19 cellular contexts compared by ENCODE assay signal in genomic region chr2:181754136-181754535, GRCh38.
A peak's percentile ranks its signal among the peaks of the same experiment; 100 is the strongest.
DNase-seq lines count a peak whose midpoint lies in the region; ATAC-seq, FAIRE-seq and TF ChIP-seq lines count a peak whose summit lies in the region.
"Had no signal": no experiment of that assay in that cellular context is flagged by ENCODE, and none has a peak within 500 bp of the region (broad histone marks: within the 10 kb centered on the region; RNA-seq: fewer than 3 reads in every experiment).

No MANE protein-coding gene starts in this region.

- H3K4me3 Mint-ChIP-seq in endodermal cell (no peak overlapping the region), neural progenitor cell (no peak overlapping the region)
- H3K4me3 Mint-ChIP-seq: CD14-positive monocyte; CD8-positive, alpha-beta T cell; GM23338 had no signal

- no peaks in the 10 kb centered on the region for H3K27me3 ChIP-seq in HCT116 (ENCODE audit: insufficient read depth, low read length)
- H3K27me3 ChIP-seq in endodermal cell (ENCODE audit: control insufficient read depth, insufficient read depth, low read length, poor library complexity, severe bottlenecking), result no peaks in the 10 kb centered on the region
- H3K27me3 ChIP-seq in neural progenitor cell, result no peaks in the 10 kb centered on the region

- no peak overlapping the region for H3K4me2 ChIP-seq in A549
- no peak overlapping the region for H3K4me2 ChIP-seq in HCT116 (ENCODE audit: low read length)
- peak overlapping the region; percentile 11 for H3K4me2 ChIP-seq in neural progenitor cell
- H3K4me2 ChIP-seq: GM23338 had no signal

- TF ChIP-seq POLR2A in A549 (IDR thresholded peaks at IDR 0.05; ENCODE audit: low read length), result no peak
- TF ChIP-seq POLR2A in HCT116 (IDR thresholded peaks at IDR 0.05; ENCODE audit: borderline replicate concordance, extremely low read depth, insufficient read depth, insufficient read length), result no peak

- RAD21 ChIA-PET in HCT116 (lab: Charles Lee; ENCODE audit: low non-redundant PET in 1 of 2, low total read pairs in 2 of 2, uncharacterized antibody in 2 of 2, unreplicated experiment in 2 of 2), result no interaction called here

- no peak overlapping the region for H3K27ac ChIP-seq in A549
- no peak overlapping the region for H3K27ac ChIP-seq in HCT116 (ENCODE audit: low read depth, low read length)
- peak overlapping the region; percentile 6 for H3K27ac ChIP-seq in endodermal cell (ENCODE audit: low read depth, low read length)
- no peak overlapping the region for H3K27ac ChIP-seq in neural progenitor cell

- CTCF ChIA-PET in A549 (lab: Yijun Ruan, JAX) (interaction anchor here (1.2 to 4.1 kb wide), 2 partner anchors 11 to 13 kb away, joined by 3 to 15 read pairs; no protein-coding TSS in a partner anchor), HCT116 (lab: Charles Lee) (interaction anchor here (1.2 kb wide), 1 partner anchor 11 kb away, joined by 3 read pairs; no protein-coding TSS in a partner anchor)

- H2AFZ ChIP-seq in HCT116 (ENCODE audit: low read depth, low read length, poor library complexity, severe bottlenecking) (peak overlapping the region; percentile 13), neural progenitor cell (replicated peaks) (peak overlapping the region; percentile 69)

- POLR2A ChIA-PET in A549 (lab: Yijun Ruan, JAX), result no interaction called here
- POLR2A ChIA-PET in HCT116 (lab: Charles Lee), result no interaction called here

- no peaks in the 10 kb centered on the region for H4K20me1 ChIP-seq in HCT116 (ENCODE audit: insufficient read depth)
- no peaks in the 10 kb centered on the region for H4K20me1 ChIP-seq in neural progenitor cell (ENCODE audit: low read depth)

- no peak for TF ChIP-seq CTCF in A549 (IDR thresholded peaks at IDR 0.05)
- TF ChIP-seq CTCF in HCT116 (IDR thresholded peaks at IDR 0.05 in 2 of 3, conservative IDR thresholded peaks at IDR 0.05 in 1 of 3; ENCODE audit: borderline replicate concordance in 1 of 3, insufficient read depth in 1 of 3, low read depth in 2 of 3, low read length in 2 of 3), result no peak
- no peak for TF ChIP-seq CTCF in endodermal cell (conservative IDR thresholded peaks at IDR 0.05)
- TF ChIP-seq CTCF in neural progenitor cell (IDR thresholded peaks at IDR 0.05), result no peak

- no peaks in the 10 kb centered on the region for H3K36me3 Mint-ChIP-seq in endodermal cell (ENCODE audit: low read depth)
- no peaks in the 10 kb centered on the region for H3K36me3 Mint-ChIP-seq in neural progenitor cell
- H3K36me3 Mint-ChIP-seq: CD14-positive monocyte; CD8-positive, alpha-beta T cell had no signal

- intact Hi-C loops in HCT116 (cut with micrococcal nuclease), result no loop called here

- H3K9me2 ChIP-seq in HCT116 (ENCODE audit: insufficient read depth), result no peaks in the 10 kb centered on the region

- TF ChIP-seq EP300 in A549 (IDR thresholded peaks at IDR 0.05), result no peak

- no peak overlapping the region for H3K27ac Mint-ChIP-seq in endodermal cell
- H3K27ac Mint-ChIP-seq in neural progenitor cell, result peak overlapping the region; percentile 76
- H3K27ac Mint-ChIP-seq: CD14-positive monocyte; CD8-positive, alpha-beta T cell; GM23338 had no signal

- no peak overlapping the region for H3K4me3 ChIP-seq in A549
- H3K4me3 ChIP-seq in HCT116 (replicated peaks in 1 of 2; ENCODE audit: low read depth in 1 of 2, low read length in 2 of 2), result no peak overlapping the region
- H3K4me3 ChIP-seq in endodermal cell (ENCODE audit: low read length), result no peak overlapping the region
- H3K4me3 ChIP-seq in neural progenitor cell, result no peak overlapping the region
- H3K4me3 ChIP-seq: GM23338 had no signal

- H3K4me1 ChIP-seq in A549 (no peaks in the 10 kb centered on the region), HCT116 (ENCODE audit: control insufficient read depth in 1 of 2, insufficient read depth in 2 of 2, low read length in 2 of 2) (peaks cover 6 to 53% of the 10 kb centered on the region in 2 experiments; a peak in 2 of 4 replicates), endodermal cell (ENCODE audit: control insufficient read depth, insufficient read depth, low read length) (no peaks in the 10 kb centered on the region), neural progenitor cell (peaks cover 13% of the 10 kb centered on the region)

- no peak for FAIRE-seq in A549 (lab: Jason Lieb, UNC)
- FAIRE-seq: A204.1, D721Med, G401.6, GM12891 had no signal

- no peak for DNase-seq in A549 (ENCODE audit: low read depth in 1 of 2, low spot score in 1 of 2)
- DNase-seq in HCT116 (ENCODE audit: low read depth, low spot score), result no peak
- DNase-seq in endodermal cell, result no peak
- peak; percentile 9 for DNase-seq in neural progenitor cell (ENCODE audit: low spot score)
- DNase-seq in NCI-H82 (lab: John Stamatoyannopoulos, UW), result no peak
- DNase-seq in stimulated activated CD4-positive, alpha-beta T cell treated with anti-CD3 and anti-CD28 coated beads, Interleukin-2, amount 100 ng/mL, for 48 hours, result no peak
- no peak for DNase-seq in NCI-H748 (lab: John Stamatoyannopoulos, UW; ENCODE audit: unreplicated experiment)
- DNase-seq: CD8-positive, alpha-beta T cell; COR-L47; DMS153; DMS79 treated with DMSO at 0.1 percent for 48 hours; EL; H7 had no signal

- H3K79me2 ChIP-seq in HCT116 (ENCODE audit: insufficient read depth, low read length), result no peaks in the 10 kb centered on the region
- H3K79me2 ChIP-seq in neural progenitor cell (ENCODE audit: low read depth), result no peaks in the 10 kb centered on the region

- H3F3A ChIP-seq in neural progenitor cell (ENCODE audit: low read depth), result no peaks in the 10 kb centered on the region

- H3K9me3 Mint-ChIP-seq in endodermal cell (no peaks in the 10 kb centered on the region), neural progenitor cell (peaks cover 10% of the 10 kb centered on the region)

- TF ChIP-seq RAD21 in A549 (conservative IDR thresholded peaks at IDR 0.05 in 1 of 2, IDR thresholded peaks at IDR 0.05 in 1 of 2) (no peak), HCT116 (IDR thresholded peaks at IDR 0.05; ENCODE audit: low read depth) (no peak)

- H3K27me3 Mint-ChIP-seq in endodermal cell (ENCODE audit: insufficient read depth), result no peaks in the 10 kb centered on the region
- peaks cover 3% of the 10 kb centered on the region for H3K27me3 Mint-ChIP-seq in neural progenitor cell (ENCODE audit: insufficient read depth, low read depth)

- peaks cover 13% of the 10 kb centered on the region for H3K4me1 Mint-ChIP-seq in endodermal cell
- H3K4me1 Mint-ChIP-seq in neural progenitor cell, result peaks cover 38% of the 10 kb centered on the region
- H3K4me1 Mint-ChIP-seq: CD14-positive monocyte had no signal

- no peaks in the 10 kb centered on the region for H3K36me3 ChIP-seq in HCT116 (ENCODE audit: control insufficient read depth in 1 of 2, insufficient read depth in 2 of 2, low read length in 2 of 2)
- H3K36me3 ChIP-seq in endodermal cell (ENCODE audit: control insufficient read depth, insufficient read depth, low read length), result no peaks in the 10 kb centered on the region
- H3K36me3 ChIP-seq in neural progenitor cell, result no peaks in the 10 kb centered on the region

- WGBS in A549 (ENCODE audit: missing lambda C conversion rate), result 92% methylated on average over 2 of the region's 2 CpGs
- WGBS in endodermal cell (ENCODE audit: insufficient coverage in 1 of 2, insufficient read length in 1 of 2), 2 experiments, result 55 to 86% methylated on average over 2 of the region's 2 CpGs

- ATAC-seq in A549 (no peak), HCT116 (no peak)
- ATAC-seq: CD8-positive, alpha-beta T cell; GM23338 had no signal

- no TSS peak for BruUV-seq in HCT116 (replicated peaks; lab: Mats Ljungman, UMichigan)

- H3K9ac ChIP-seq in HCT116 (ENCODE audit: low read length), result no peak overlapping the region
- no peak overlapping the region for H3K9ac ChIP-seq in endodermal cell (ENCODE audit: extremely low read depth, low read length, poor library complexity, severe bottlenecking)
- no peak overlapping the region for H3K9ac ChIP-seq in neural progenitor cell

- no peaks in the 10 kb centered on the region for H3K9me3 ChIP-seq in A549
- H3K9me3 ChIP-seq in HCT116 (ENCODE audit: control insufficient read depth in 1 of 2, insufficient read depth in 1 of 2, low read depth in 1 of 2, low read length in 2 of 2), result no peaks in the 10 kb centered on the region
- no peaks in the 10 kb centered on the region for H3K9me3 ChIP-seq in endodermal cell (ENCODE audit: control insufficient read depth, low read length)
- no peaks in the 10 kb centered on the region for H3K9me3 ChIP-seq in neural progenitor cell (ENCODE audit: low read depth)

TF ChIP-seq in A549, 52 proteins besides CTCF, POLR2A, EP300 and RAD21:
- TF ChIP-seq NFE2L2 (conservative IDR thresholded peaks at IDR 0.05; ENCODE audit: low read length), result peak; percentile 39; the same call in 1 of the 2 replicates
- TF ChIP-seq CEBPB (IDR thresholded peaks at IDR 0.05), result no peak

TF ChIP-seq in HCT116, 20 proteins besides CTCF, POLR2A, EP300 and RAD21 (continues in another document):
- TF ChIP-seq, protein P1, sequence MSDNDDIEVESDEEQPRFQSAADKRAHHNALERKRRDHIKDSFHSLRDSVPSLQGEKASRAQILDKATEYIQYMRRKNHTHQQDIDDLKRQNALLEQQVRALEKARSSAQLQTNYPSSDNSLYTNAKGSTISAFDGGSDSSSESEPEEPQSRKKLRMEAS (IDR thresholded peaks at IDR 0.05), result no peak
- TF ChIP-seq REST (IDR thresholded peaks at IDR 0.05; ENCODE audit: low read depth) (no peak), EZH2phosphoT487 (IDR thresholded peaks at IDR 0.05; ENCODE audit: borderline replicate concordance) (no peak), EZH2 (IDR thresholded peaks at IDR 0.05) (no peak), CBX3 (IDR thresholded peaks at IDR 0.05; ENCODE audit: low read depth) (no peak)
